ENCODE assay signal across 29 cellular contexts in genomic region chr1:94002046-94002787, GRCh38.
"Had no signal": no experiment of that assay in that cellular context is flagged by ENCODE, and none has a peak within 500 bp of the region (broad histone marks: within the 10 kb centered on the region; RNA-seq: fewer than 3 reads in every experiment).

No MANE protein-coding gene starts in this region.

- H3K9me3 ChIP-seq: breast epithelium, MG63, SK-N-SH had no signal

- ATAC-seq: activated CD8-positive, alpha-beta T cell treated with anti-CD3 and anti-CD28 coated beads for 36 hours; activated T-cell treated with anti-CD3 and anti-CD28 coated beads, Interleukin-2, amount 50 U/mL, for 72 hours; Panc1; Right ventricle myocardium inferior had no signal

- H3K4me1 Mint-ChIP-seq: activated naive CD4-positive, alpha-beta T cell treated with anti-CD3 and anti-CD28 coated beads, Interleukin-2, amount 50 U/mL, for 24 hours had no signal

- H3K9ac ChIP-seq: SK-N-SH had no signal

- H3K4me3 ChIP-seq: breast epithelium, MG63 had no signal

- DNase-seq: activated CD4-positive, alpha-beta T cell treated with anti-CD3 and anti-CD28 coated beads for 4 hours; activated CD8-positive, alpha-beta memory T cell treated with anti-CD3 and anti-CD28 coated beads, Interleukin-2, amount 50 U/mL, for 4 hours; activated CD8-positive, alpha-beta T cell treated with anti-CD3 and anti-CD28 coated beads for 36 hours; activated gamma-delta T cell treated with Interleukin-2 at 50 U/mL for 16 hours; activated T-cell treated with anti-CD3 and anti-CD28 coated beads, Interleukin-2, amount 50 U/mL, for 72 hours; aorta; caudate nucleus; MG63; MV-4-11; NCI-H1092 treated with DMSO at 0.1 percent for 48 hours; NCI-H1417 treated with DMSO at 0.1 percent for 48 hours; NCI-H1694; NCI-H2029; NCI-H2107; NCI-H2171 treated with DMSO at 0.1 percent for 48 hours; NCI-H345; NCI-H510A; NCI-H526 treated with DMSO at 0.1 percent for 48 hours; NCI-H82; OCI-M1; RPMI8226; SK-N-SH; T-helper 1 cell had no signal

- H3K4me1 ChIP-seq: breast epithelium had no signal

- H3K27ac Mint-ChIP-seq: activated CD8-positive, alpha-beta T cell treated with anti-CD3 and anti-CD28 coated beads for 36 hours; activated naive CD4-positive, alpha-beta T cell treated with anti-CD3 and anti-CD28 coated beads, Interleukin-2, amount 50 U/mL, for 24 hours; activated T-helper 2 cell treated with anti-CD3 and anti-CD28 coated beads, Interferon-gamma antibody, Interleukin-2, Interleukin-4, amounts not matched to agents 10 μg/mL and 5 μg/mL and 100 μg/mL, durations not matched to agents 14 hours and 24 hours and 36 hours had no signal

- H3K36me3 Mint-ChIP-seq: activated naive CD4-positive, alpha-beta T cell treated with anti-CD3 and anti-CD28 coated beads, Interleukin-2, amount 50 U/mL, for 24 hours had no signal

- H3K4me2 ChIP-seq: SK-N-SH had no signal

- H3K27ac ChIP-seq: breast epithelium, VCaP had no signal

- H3K4me3 Mint-ChIP-seq: activated CD8-positive, alpha-beta T cell treated with anti-CD3 and anti-CD28 coated beads for 36 hours; activated naive CD4-positive, alpha-beta T cell treated with anti-CD3 and anti-CD28 coated beads, Interleukin-2, amount 50 U/mL, for 24 hours; activated T-cell treated with anti-CD3 and anti-CD28 coated beads, Interleukin-2, amount 50 U/mL, for 72 hours had no signal

- H3K27me3 ChIP-seq: breast epithelium, MG63 had no signal

- H3K36me3 ChIP-seq: breast epithelium, MG63 had no signal

- H3K9me3 Mint-ChIP-seq: activated CD8-positive, alpha-beta T cell treated with anti-CD3 and anti-CD28 coated beads for 36 hours; activated naive CD4-positive, alpha-beta T cell treated with anti-CD3 and anti-CD28 coated beads, Interleukin-2, amount 50 U/mL, for 24 hours; activated T-cell treated with anti-CD3 and anti-CD28 coated beads, Interleukin-2, amount 50 U/mL, for 72 hours; activated T-helper 2 cell treated with anti-CD3 and anti-CD28 coated beads, Interferon-gamma antibody, Interleukin-2, Interleukin-4, amounts not matched to agents 10 μg/mL and 5 μg/mL and 100 μg/mL, durations not matched to agents 14 hours and 24 hours and 36 hours had no signal
